ENCODE assay signal across 1 cellular context in the genomic region with DNA sequence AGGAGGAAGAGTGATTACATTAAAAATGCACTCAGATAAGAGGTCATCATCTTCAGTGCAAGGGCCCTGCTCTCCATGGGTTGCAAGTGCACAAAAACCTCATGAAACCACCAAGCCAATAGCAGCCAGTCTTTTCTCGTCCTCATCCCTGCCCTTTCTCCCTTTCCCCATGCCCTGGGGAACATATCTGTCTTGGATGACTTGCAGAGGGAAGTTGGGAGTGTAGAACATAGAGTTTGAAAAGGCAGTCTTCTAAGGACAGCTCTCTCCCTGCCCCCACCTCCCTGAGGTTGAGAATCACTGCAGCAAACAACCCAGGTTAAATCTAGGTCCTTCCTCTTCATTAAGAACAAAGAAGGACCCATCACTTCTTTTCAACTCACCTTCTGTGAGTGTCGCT.
TF ChIP-seq lines count a peak whose summit lies in the region.

No MANE protein-coding gene starts in this region.

TF ChIP-seq in SK-N-SH treated with all-trans-retinoic acid at 6 μM for 48 hours, 23 proteins besides CTCF, POLR2A, EP300 and RAD21 (continued from another document):
- TF ChIP-seq, protein P1, sequence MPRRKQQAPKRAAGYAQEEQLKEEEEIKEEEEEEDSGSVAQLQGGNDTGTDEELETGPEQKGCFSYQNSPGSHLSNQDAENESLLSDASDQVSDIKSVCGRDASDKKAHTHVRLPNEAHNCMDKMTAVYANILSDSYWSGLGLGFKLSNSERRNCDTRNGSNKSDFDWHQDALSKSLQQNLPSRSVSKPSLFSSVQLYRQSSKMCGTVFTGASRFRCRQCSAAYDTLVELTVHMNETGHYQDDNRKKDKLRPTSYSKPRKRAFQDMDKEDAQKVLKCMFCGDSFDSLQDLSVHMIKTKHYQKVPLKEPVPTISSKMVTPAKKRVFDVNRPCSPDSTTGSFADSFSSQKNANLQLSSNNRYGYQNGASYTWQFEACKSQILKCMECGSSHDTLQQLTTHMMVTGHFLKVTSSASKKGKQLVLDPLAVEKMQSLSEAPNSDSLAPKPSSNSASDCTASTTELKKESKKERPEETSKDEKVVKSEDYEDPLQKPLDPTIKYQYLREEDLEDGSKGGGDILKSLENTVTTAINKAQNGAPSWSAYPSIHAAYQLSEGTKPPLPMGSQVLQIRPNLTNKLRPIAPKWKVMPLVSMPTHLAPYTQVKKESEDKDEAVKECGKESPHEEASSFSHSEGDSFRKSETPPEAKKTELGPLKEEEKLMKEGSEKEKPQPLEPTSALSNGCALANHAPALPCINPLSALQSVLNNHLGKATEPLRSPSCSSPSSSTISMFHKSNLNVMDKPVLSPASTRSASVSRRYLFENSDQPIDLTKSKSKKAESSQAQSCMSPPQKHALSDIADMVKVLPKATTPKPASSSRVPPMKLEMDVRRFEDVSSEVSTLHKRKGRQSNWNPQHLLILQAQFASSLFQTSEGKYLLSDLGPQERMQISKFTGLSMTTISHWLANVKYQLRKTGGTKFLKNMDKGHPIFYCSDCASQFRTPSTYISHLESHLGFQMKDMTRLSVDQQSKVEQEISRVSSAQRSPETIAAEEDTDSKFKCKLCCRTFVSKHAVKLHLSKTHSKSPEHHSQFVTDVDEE (CRISPR knock-in tag; IDR thresholded peaks at IDR 0.05), result no peak
- TF ChIP-seq ZNF8 (CRISPR knock-in tag; IDR thresholded peaks at IDR 0.05) (no peak), RARB (CRISPR knock-in tag; IDR thresholded peaks at IDR 0.05) (no peak), ISL1 (CRISPR knock-in tag; IDR thresholded peaks at IDR 0.05) (no peak), GLIS3 (CRISPR knock-in tag; IDR thresholded peaks at IDR 0.05) (no peak), SNAI2 (CRISPR knock-in tag; IDR thresholded peaks at IDR 0.05) (no peak), PPARA (CRISPR knock-in tag; IDR thresholded peaks at IDR 0.05; ENCODE audit: borderline replicate concordance) (no peak)
